10 cellular contexts compared by ENCODE assay signal in the genomic region with DNA sequence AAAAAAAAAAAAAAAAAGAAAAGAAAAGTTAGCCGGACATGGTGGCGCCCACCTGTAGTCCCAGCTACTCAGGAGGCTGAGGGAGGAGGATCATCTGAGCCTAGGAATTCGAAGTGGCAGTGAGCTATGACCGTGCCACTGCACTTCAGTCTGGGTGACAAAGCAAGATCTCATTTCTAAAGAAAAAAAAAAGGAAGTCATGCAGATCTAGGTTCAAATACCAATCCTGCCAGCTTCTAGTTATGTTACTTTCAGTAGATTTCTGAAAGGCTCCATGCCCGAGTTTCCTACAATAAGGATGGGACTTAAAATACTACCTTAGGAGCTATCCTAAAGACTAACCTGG. TPM values are rescaled to one million over a fixed set of nuclear protein-coding genes. Genes with fewer than 3 reads are reported as not detected.
DNase-seq lines count a peak whose midpoint lies in the region; ATAC-seq and TF ChIP-seq lines count a peak whose summit lies in the region.
"Had no signal": no experiment of that assay in that cellular context is flagged by ENCODE, and none has a peak within 500 bp of the region (broad histone marks: within the 10 kb centered on the region; RNA-seq: fewer than 3 reads in every experiment).

No MANE protein-coding gene starts in this region.

- H3K4me1 Mint-ChIP-seq in CD4-positive, CD25-positive, alpha-beta regulatory T cell, result peaks cover 9 to 44% (median 29%) of the 10 kb centered on the region in 4 donors
- H3K4me1 Mint-ChIP-seq in neural progenitor cell, result peaks cover 11% of the 10 kb centered on the region

- peak in 2 of 3 donors; percentile 47 to 50 for DNase-seq in CD4-positive, CD25-positive, alpha-beta regulatory T cell
- DNase-seq in neural progenitor cell (ENCODE audit: low spot score) (no peak), RPMI8226 (no peak), EL (no peak)
- DNase-seq: glutamatergic neuron, NCI-H69 had no signal

- peak overlapping the region; percentile 98 for H3K27ac ChIP-seq in CD4-positive, CD25-positive, alpha-beta regulatory T cell (ENCODE audit: insufficient read depth, low read length, poor library complexity, severe bottlenecking)
- H3K27ac ChIP-seq in KOPT-K1 (ENCODE audit: low read depth, low read length, poor library complexity, severe bottlenecking) (peak overlapping the region; percentile 92), VCaP (peak overlapping the region; percentile 97), muscle layer of duodenum (ENCODE audit: low read length) (peak overlapping the region; percentile 26), neural progenitor cell (no peak overlapping the region)

- ATAC-seq in CD4-positive, CD25-positive, alpha-beta regulatory T cell (ENCODE audit: low read depth in 2 of 2), result no peak
- no peak for ATAC-seq in HG02840 (IDR thresholded peaks at IDR 0.05; ENCODE audit: low FRiP score, unreplicated experiment)

- peaks cover 2% of the 10 kb centered on the region for H3K36me3 ChIP-seq in CD4-positive, CD25-positive, alpha-beta regulatory T cell (ENCODE audit: control insufficient read depth, insufficient read depth, low read length)
- peaks cover 37% of the 10 kb centered on the region for H3K36me3 ChIP-seq in KOPT-K1 (ENCODE audit: insufficient read depth, low read length)
- no peaks in the 10 kb centered on the region for H3K36me3 ChIP-seq in muscle layer of duodenum (ENCODE audit: control insufficient read depth in 1 of 2, insufficient read depth in 2 of 2, low read length in 2 of 2)
- no peaks in the 10 kb centered on the region for H3K36me3 ChIP-seq in neural progenitor cell

- H3K27me3 Mint-ChIP-seq in CD4-positive, CD25-positive, alpha-beta regulatory T cell, result no peaks in the 10 kb centered on the region
- H3K27me3 Mint-ChIP-seq in neural progenitor cell (ENCODE audit: insufficient read depth, low read depth), result peaks cover 30% of the 10 kb centered on the region

- H4K20me1 ChIP-seq in neural progenitor cell (ENCODE audit: low read depth), result no peaks in the 10 kb centered on the region

- H3F3A ChIP-seq in neural progenitor cell (ENCODE audit: low read depth), result peaks cover 25% of the 10 kb centered on the region

- H3K4me3 Mint-ChIP-seq in CD4-positive, CD25-positive, alpha-beta regulatory T cell, result peak overlapping the region; percentile 93 to 99 (median 94)
- no peak overlapping the region for H3K4me3 Mint-ChIP-seq in neural progenitor cell

- peaks cover 0 to 3% (median 0%) of the 10 kb centered on the region in 7 donors for H3K9me3 Mint-ChIP-seq in CD4-positive, CD25-positive, alpha-beta regulatory T cell
- H3K9me3 Mint-ChIP-seq in neural progenitor cell, result peaks cover 3% of the 10 kb centered on the region

- TF ChIP-seq CTCF in VCaP (conservative IDR thresholded peaks at IDR 0.05) (no peak), neural progenitor cell (IDR thresholded peaks at IDR 0.05) (no peak)

- H3K27ac Mint-ChIP-seq in CD4-positive, CD25-positive, alpha-beta regulatory T cell, result peak overlapping the region; percentile 48 to 97 (median 83)
- no peak overlapping the region for H3K27ac Mint-ChIP-seq in neural progenitor cell

- no peak overlapping the region for H2AFZ ChIP-seq in neural progenitor cell (replicated peaks)

- no peaks in the 10 kb centered on the region for H3K27me3 ChIP-seq in CD4-positive, CD25-positive, alpha-beta regulatory T cell (ENCODE audit: control insufficient read depth, insufficient read depth, low read length)
- H3K27me3 ChIP-seq in muscle layer of duodenum (ENCODE audit: low read depth, low read length) (no peaks in the 10 kb centered on the region), neural progenitor cell (peaks cover 32% of the 10 kb centered on the region)

- H3K4me3 ChIP-seq in CD4-positive, CD25-positive, alpha-beta regulatory T cell (ENCODE audit: low read depth, low read length), result peak overlapping the region; percentile 98
- H3K4me3 ChIP-seq in muscle layer of duodenum (ENCODE audit: low read depth in 1 of 2, low read length in 2 of 2), result no peak overlapping the region
- no peak overlapping the region for H3K4me3 ChIP-seq in neural progenitor cell

- H3K9ac ChIP-seq in neural progenitor cell, result no peak overlapping the region

- H3K4me2 ChIP-seq in neural progenitor cell, result no peak overlapping the region

- peaks cover 3% of the 10 kb centered on the region for H3K79me2 ChIP-seq in neural progenitor cell (ENCODE audit: low read depth)

- H3K9me3 ChIP-seq in CD4-positive, CD25-positive, alpha-beta regulatory T cell (ENCODE audit: control insufficient read depth in 2 of 2, low read length in 2 of 2), result no peaks in the 10 kb centered on the region
- H3K9me3 ChIP-seq in KOPT-K1 (ENCODE audit: insufficient read depth, low read length, poor library complexity, severe bottlenecking) (no peaks in the 10 kb centered on the region), muscle layer of duodenum (ENCODE audit: control insufficient read depth in 1 of 2, low read length in 2 of 2) (no peaks in the 10 kb centered on the region), neural progenitor cell (ENCODE audit: low read depth) (no peaks in the 10 kb centered on the region)

- peaks cover 39% of the 10 kb centered on the region for H3K4me1 ChIP-seq in CD4-positive, CD25-positive, alpha-beta regulatory T cell (ENCODE audit: control insufficient read depth, insufficient read depth, low read length, poor library complexity, severe bottlenecking)
- H3K4me1 ChIP-seq in muscle layer of duodenum (ENCODE audit: control insufficient read depth in 1 of 2, insufficient read depth in 2 of 2, low read length in 2 of 2) (peaks cover 0 to 4% of the 10 kb centered on the region in 2 donors), neural progenitor cell (peaks cover 5% of the 10 kb centered on the region)

- H3K36me3 Mint-ChIP-seq in CD4-positive, CD25-positive, alpha-beta regulatory T cell, result peaks cover 44% of the 10 kb centered on the region
- peaks cover 3% of the 10 kb centered on the region for H3K36me3 Mint-ChIP-seq in neural progenitor cell

RNA-seq across cellular contexts. Expression of a gene that starts 4.5 kb away (rescaled TPM):
- 220 TPM for total RNA-seq in CD4-positive, CD25-positive, alpha-beta regulatory T cell
- 100 to 1,000 TPM; 122 to 157 (median 139) TPM for polyA plus RNA-seq in CD4-positive, CD25-positive, alpha-beta regulatory T cell
- total RNA-seq in neural progenitor cell (ENCODE audit: low replicate concordance), result 9.7 and 11.0 TPM in 2 replicates

Comparison
In these comparisons a context has a peak if more than half of its experiments do, and no peak if none do; other contexts are left out.
1. DNase-seq: peak in CD4-positive, CD25-positive, alpha-beta regulatory T cell (2 of 3); none in neural progenitor cell (single experiment), RPMI8226 (single experiment) and EL (single experiment).
2. RNA of a gene that starts 4.5 kb away (total RNA-seq): 220 TPM in CD4-positive, CD25-positive, alpha-beta regulatory T cell (single experiment); 9.7 to 11.0 TPM in neural progenitor cell; every median in the first group is over 10 times any median in the second.